In genomic region chr7:94375713-94376112, GRCh38 we compare ENCODE assay signal across 8 cellular contexts. TPM values are rescaled to one million over a fixed set of nuclear protein-coding genes. Genes with fewer than 3 reads are reported as not detected.
DNase-seq lines count a peak whose midpoint lies in the region; ATAC-seq and TF ChIP-seq lines count a peak whose summit lies in the region.

No MANE protein-coding gene starts in this region.

- POLR2A ChIA-PET in T-cell (lab: Charles Lee) = no interaction called here

- no peak for TF ChIP-seq CTCF in left ventricle myocardium inferior (IDR thresholded peaks at IDR 0.05; ENCODE audit: borderline replicate concordance)

- peaks cover 15% of the 10 kb centered on the region for H3K4me1 ChIP-seq in left ventricle myocardium inferior

- CTCF ChIA-PET in T-cell (lab: Charles Lee) = no interaction called here

- intact Hi-C loops in left ventricle myocardium inferior (cut with micrococcal nuclease) = no loop called here

- H3K27me3 Mint-ChIP-seq in T-cell = peaks cover 0 to 4% of the 10 kb centered on the region in 2 donors

- no peak overlapping the region for H3K27ac Mint-ChIP-seq in T-cell

- DNase-seq in ELF-1 (ENCODE audit: low read depth, low spot score) (peak; percentile 56), amniotic stem cell (lab: John Stamatoyannopoulos, UW) (peak; percentile 90), left ventricle myocardium inferior (no peak), renal cortical epithelial cell (ENCODE audit: low read depth) (peak; percentile 85), T-helper 1 cell (no peak), T-cell (no peak)
- DNase-seq in activated effector memory CD4-positive, alpha-beta T cell treated with Interleukin-2 at 50 U/mL for 16 hours = no peak
- no peak for DNase-seq in stimulated activated CD8-positive, alpha-beta memory T cell treated with anti-CD3 and anti-CD28 coated beads, Interleukin-4, amount 100 ng/mL, for 48 hours

- H3K9me3 Mint-ChIP-seq in T-cell = no peaks in the 10 kb centered on the region

- H3K27ac ChIP-seq in left ventricle myocardium inferior (replicated peaks) = peak overlapping the region; percentile 89

- H3K36me3 Mint-ChIP-seq in T-cell = no peaks in the 10 kb centered on the region

- no peaks in the 10 kb centered on the region for H3K4me1 Mint-ChIP-seq in T-cell

- H3K4me3 ChIP-seq in left ventricle myocardium inferior = peak overlapping the region; percentile 36

- ATAC-seq in T-cell (replicated peaks in 1 of 4) = no peak

- H3K4me3 Mint-ChIP-seq in T-cell = no peak overlapping the region

- H3K36me3 ChIP-seq in left ventricle myocardium inferior = no peaks in the 10 kb centered on the region

- H3K27me3 ChIP-seq in left ventricle myocardium inferior (ENCODE audit: low read depth) = no peaks in the 10 kb centered on the region

- H3K9me3 ChIP-seq in left ventricle myocardium inferior (replicated peaks) = no peaks in the 10 kb centered on the region

RNA-seq across cellular contexts. Expression of gene COL1A2, which starts 19.0 kb away (rescaled TPM):
- 96.6 TPM for total RNA-seq in left ventricle myocardium inferior
- 7.3 and 237 TPM in 2 replicates for total RNA-seq in renal cortical epithelial cell
- total RNA-seq in T-cell = 1 to 10 TPM in 3 of 5 donors, not detected in 2; 2.5 to 4.7 (median 3.1) TPM

Comparison
In these comparisons a context has a peak if more than half of its experiments do, and no peak if none do; other contexts are left out.
1. DNase-seq: peak in ELF-1 (single experiment), amniotic stem cell (single experiment) and renal cortical epithelial cell (single experiment); none in left ventricle myocardium inferior (single experiment), activated effector memory CD4-positive, alpha-beta T cell treated with Interleukin-2 at 50 U/mL for 16 hours (single experiment), stimulated activated CD8-positive, alpha-beta memory T cell treated with anti-CD3 and anti-CD28 coated beads, Interleukin-4, amount 100 ng/mL, for 48 hours (single experiment), T-helper 1 cell (0 of 5) and T-cell (0 of 34).